In genomic region chr13:74966814-74967213, GRCh38 we compare ENCODE assay signal across 14 cellular contexts.
DNase-seq lines count a peak whose midpoint lies in the region; ATAC-seq and TF ChIP-seq lines count a peak whose summit lies in the region.
"Had no signal": no experiment of that assay in that cellular context is flagged by ENCODE, and none has a peak within 500 bp of the region (broad histone marks: within the 10 kb centered on the region; RNA-seq: fewer than 3 reads in every experiment).

No MANE protein-coding gene starts in this region.

- H3K4me3 ChIP-seq in fibroblast of the aortic adventitia (ENCODE audit: low read depth, low read length): no peak overlapping the region
- no peak overlapping the region for H3K4me3 ChIP-seq in neuronal stem cell (ENCODE audit: low read length in 2 of 2)
- H3K4me3 ChIP-seq: gastroesophageal sphincter, GM12878, ovary had no signal

- WGBS in neuronal stem cell (ENCODE audit: extremely low coverage in 2 of 2, insufficient read length in 2 of 2, insufficient replicate concordance in 1 of 2), 2 donors: no CpG with 5 or more reads among the region's 3 CpGs

- no peak overlapping the region for H2BK5ac ChIP-seq in neuronal stem cell (ENCODE audit: low read length)

- peaks cover 2 to 25% of the 10 kb centered on the region in 2 donors for H3K4me1 ChIP-seq in neuronal stem cell (ENCODE audit: control insufficient read depth in 2 of 2, insufficient read depth in 1 of 2, low read depth in 1 of 2, low read length in 2 of 2)
- H3K4me1 ChIP-seq: gastroesophageal sphincter had no signal

- H3K4me2 ChIP-seq in neuronal stem cell (ENCODE audit: insufficient read depth, low read length, poor library complexity, severe bottlenecking): no peak overlapping the region

- H2BK12ac ChIP-seq in neuronal stem cell (ENCODE audit: low read length): no peak overlapping the region

- no peak overlapping the region for H3K18ac ChIP-seq in neuronal stem cell (ENCODE audit: low read length)

- H3K27ac ChIP-seq in neuronal stem cell (replicated peaks; ENCODE audit: low read length): no peak overlapping the region
- H3K27ac ChIP-seq: gastroesophageal sphincter, ovary had no signal

- peaks cover 0 to 11% of the 10 kb centered on the region in 2 donors for H3K9me3 ChIP-seq in neuronal stem cell (replicated peaks in 1 of 2; ENCODE audit: control insufficient read depth in 2 of 2, insufficient read depth in 1 of 2, low read depth in 1 of 2, low read length in 2 of 2)
- H3K9me3 ChIP-seq: ovary had no signal

- no peak overlapping the region for H3K14ac ChIP-seq in neuronal stem cell (ENCODE audit: low read length)

- H2BK120ac ChIP-seq in neuronal stem cell (ENCODE audit: low read depth, low read length): no peak overlapping the region

- no peak overlapping the region for H3K9ac ChIP-seq in neuronal stem cell (ENCODE audit: low read depth, low read length, poor library complexity)

- no peaks in the 10 kb centered on the region for H3K79me1 ChIP-seq in neuronal stem cell (ENCODE audit: low read depth, low read length)

- TF ChIP-seq CTCF in fibroblast of the aortic adventitia (IDR thresholded peaks at IDR 0.05; ENCODE audit: insufficient read depth, low read length): no peak

- ATAC-seq in HG03442 (IDR thresholded peaks at IDR 0.05; ENCODE audit: unreplicated experiment): no peak
- no peak for ATAC-seq in GM19328 (IDR thresholded peaks at IDR 0.05; ENCODE audit: unreplicated experiment)
- ATAC-seq: gastroesophageal sphincter, GM12878 had no signal

- H3K36me3 ChIP-seq in neuronal stem cell (replicated peaks in 1 of 2; ENCODE audit: control insufficient read depth in 2 of 2, insufficient read depth in 2 of 2, low read length in 2 of 2): no peaks in the 10 kb centered on the region
- H3K36me3 ChIP-seq: gastroesophageal sphincter, ovary had no signal

- H2AK5ac ChIP-seq in neuronal stem cell (ENCODE audit: low read depth, low read length): no peak overlapping the region

- H3K23ac ChIP-seq in neuronal stem cell (ENCODE audit: low read depth, low read length, poor library complexity): no peak overlapping the region

- H3K27me3 ChIP-seq in neuronal stem cell (ENCODE audit: control insufficient read depth in 3 of 3, insufficient read depth in 3 of 3, low read depth in 1 of 3, low read length in 3 of 3): no peaks in the 10 kb centered on the region
- H3K27me3 ChIP-seq: gastroesophageal sphincter, ovary had no signal

- H2AFZ ChIP-seq in neuronal stem cell (ENCODE audit: low read length): peak overlapping the region; percentile 17

- no peak overlapping the region for H2BK15ac ChIP-seq in neuronal stem cell (ENCODE audit: low read length)

- DNase-seq in GM04503 (ENCODE audit: low read depth): peak; percentile 4
- DNase-seq in NCI-H748 treated with DMSO at 0.1 percent for 48 hours (lab: John Stamatoyannopoulos, UW): peak; percentile 92
- DNase-seq in fibroblast of the aortic adventitia (ENCODE audit: low read depth): peak; percentile 0
- DNase-seq in neuronal stem cell (ENCODE audit: low spot score): no peak
- no peak for DNase-seq in stimulated activated CD4-positive, alpha-beta T cell treated with anti-CD3 and anti-CD28 coated beads, Interleukin-12 subunit alpha, Interleukin-12 subunit beta, amount 100 ng/mL, for 4 hours
- DNase-seq in effector CD8-positive, alpha-beta T cell (lab: John Stamatoyannopoulos, UW): no peak
- DNase-seq: activated CD4-positive, alpha-beta T cell treated with anti-CD3 and anti-CD28 coated beads for 4 hours; Calu3; NCI-H1105; ovary had no signal

- H4K8ac ChIP-seq in neuronal stem cell (ENCODE audit: low read depth, low read length): no peak overlapping the region

- H3K4ac ChIP-seq in neuronal stem cell (ENCODE audit: low read length): no peak overlapping the region

- H4K91ac ChIP-seq in neuronal stem cell (ENCODE audit: low read depth, low read length, poor library complexity): no peak overlapping the region

Comparison
In these comparisons a context has a peak if more than half of its experiments do, and no peak if none do; other contexts are left out.
1. DNase-seq: peak in GM04503 (single experiment), NCI-H748 treated with DMSO at 0.1 percent for 48 hours (single experiment) and fibroblast of the aortic adventitia (single experiment); none in neuronal stem cell (single experiment), stimulated activated CD4-positive, alpha-beta T cell treated with anti-CD3 and anti-CD28 coated beads, Interleukin-12 subunit alpha, Interleukin-12 subunit beta, amount 100 ng/mL, for 4 hours (single experiment) and effector CD8-positive, alpha-beta T cell (single experiment).